21 cellular contexts compared by ENCODE assay signal in the genomic region with DNA sequence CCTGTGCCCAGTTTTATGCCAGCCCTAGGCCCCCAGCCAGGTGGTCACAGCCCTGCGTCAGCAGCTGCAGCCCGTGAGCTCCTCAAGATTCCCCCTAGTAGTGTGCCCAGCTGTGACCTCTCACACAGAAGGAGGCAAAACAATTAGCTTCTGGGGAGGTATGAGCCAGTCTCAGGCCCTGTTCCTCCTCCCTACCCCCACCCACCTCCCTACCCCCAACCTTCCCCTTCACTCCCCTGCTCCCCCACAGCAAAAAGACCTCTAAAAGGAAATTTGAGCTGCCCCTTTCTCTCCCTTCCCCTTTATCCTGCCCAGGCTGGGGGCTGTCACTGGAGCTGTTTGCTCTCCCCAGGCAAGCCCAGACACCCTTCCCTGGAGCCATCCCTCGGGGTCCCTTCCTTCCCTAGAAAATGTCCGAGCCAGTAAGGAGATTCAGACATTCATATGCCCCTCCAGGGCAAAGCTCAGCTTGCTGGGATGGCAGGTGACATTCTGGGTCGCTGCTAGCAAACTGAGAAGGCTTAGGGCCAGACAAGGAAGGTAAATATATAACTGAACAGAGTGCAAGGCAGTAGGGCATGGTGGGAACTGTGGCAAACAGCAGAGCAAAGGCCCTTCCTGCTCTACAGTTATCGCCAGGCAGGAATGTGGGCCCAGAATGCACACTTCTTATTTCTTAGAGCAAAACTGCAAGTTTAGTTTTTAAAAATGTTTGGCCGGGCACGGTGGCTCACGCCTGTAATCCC.
A peak's percentile ranks its signal among the peaks of the same experiment; 100 is the strongest.
DNase-seq lines count a peak whose midpoint lies in the region; TF ChIP-seq lines count a peak whose summit lies in the region.
"Had no signal": no experiment of that assay in that cellular context is flagged by ENCODE, and none has a peak within 500 bp of the region (broad histone marks: within the 10 kb centered on the region; RNA-seq: fewer than 3 reads in every experiment).

No MANE protein-coding gene starts in this region.

- no peak overlapping the region for H3K27ac ChIP-seq in H9 (ENCODE audit: insufficient read length, low read depth, low read length)
- no peak overlapping the region for H3K27ac ChIP-seq in caudate nucleus (ENCODE audit: low read depth, low read length)
- H3K27ac ChIP-seq: breast epithelium, C4-2B, coronary artery, WERI-Rb-1 had no signal

- TF ChIP-seq CTCF in H9 (conservative IDR thresholded peaks at IDR 0.05): no peak
- no peak for TF ChIP-seq CTCF in osteocyte (IDR thresholded peaks at IDR 0.05)

- no peak overlapping the region for H2BK20ac ChIP-seq in H9 (ENCODE audit: low read depth, low read length, poor library complexity, severe bottlenecking)

- no peak overlapping the region for H2BK120ac ChIP-seq in H9 (ENCODE audit: low read depth, low read length, poor library complexity, severe bottlenecking)

- H3K9ac ChIP-seq in H9 (ENCODE audit: extremely low read depth, insufficient read length, low read length): no peak overlapping the region

- peaks cover 2% of the 10 kb centered on the region for H3K23me2 ChIP-seq in H9 (ENCODE audit: insufficient read length, low read depth, low read length, poor library complexity, severe bottlenecking)

- H3K4me3 Mint-ChIP-seq in H9 (no peak overlapping the region), osteocyte (ENCODE audit: unreplicated experiment) (no peak overlapping the region)
- H3K4me3 Mint-ChIP-seq: memory B cell; naive thymus-derived CD4-positive, alpha-beta T cell had no signal

- no peak overlapping the region for H3K4ac ChIP-seq in H9 (ENCODE audit: low read depth, low read length)

- H3K36me3 Mint-ChIP-seq in H9 (ENCODE audit: insufficient read depth in 1 of 3, low read depth in 3 of 3) (peaks cover 0 to 3% (median 2%) of the 10 kb centered on the region in 3 experiments; a peak in 2 of 7 replicates), osteocyte (ENCODE audit: unreplicated experiment) (peaks cover 2% of the 10 kb centered on the region)
- H3K36me3 Mint-ChIP-seq: memory B cell had no signal

- WGBS in H9 (ENCODE audit: extremely low coverage, insufficient read length, low lambda C conversion rate): no CpG with 5 or more reads among the region's 9 CpGs

- H3K79me2 ChIP-seq in H9 (ENCODE audit: insufficient read depth, low read length): no peaks in the 10 kb centered on the region

- no peaks in the 10 kb centered on the region for H3K9me3 ChIP-seq in H9 (ENCODE audit: control insufficient read depth, low read depth, low read length)
- H3K9me3 ChIP-seq: breast epithelium, MG63 had no signal

- DNase-seq in H9: no peak
- peak; percentile 56 to 80 for DNase-seq in NCI-H524 (lab: John Stamatoyannopoulos, UW)
- peak; percentile 84 for DNase-seq in left kidney (ENCODE audit: low read depth, low spot score)
- DNase-seq in osteocyte (ENCODE audit: extremely low spot score, unreplicated experiment): no peak
- no peak for DNase-seq in caudate nucleus (lab: John Stamatoyannopoulos, UW)
- DNase-seq in D341Med (ENCODE audit: low spot score): no peak
- DNase-seq in NOMO-1 treated with dmso at 0.1 percent for 144 hours (lab: John Stamatoyannopoulos, UW; ENCODE audit: unreplicated experiment): no peak
- DNase-seq: activated CD4-positive, alpha-beta T cell treated with anti-CD3 and anti-CD28 coated beads, Interleukin-2, amount 50 U/mL, for 4 hours; activated gamma-delta T cell; HCEC 1CT; kidney glomerular epithelial cell; MG63; naive thymus-derived CD4-positive, alpha-beta T cell; NCI-H1694; NCI-H446 treated with DMSO at 0.1 percent for 48 hours; NK-92 treated with Interleukin-12 subunit alpha and Interleukin-12 subunit beta, amount 100 ng/mL, for 24 hours; WERI-Rb-1 had no signal

- H3K4me1 ChIP-seq in H9 (ENCODE audit: insufficient read depth, low read length): no peaks in the 10 kb centered on the region
- H3K4me1 ChIP-seq: breast epithelium had no signal

- H3K56ac ChIP-seq in H9 (ENCODE audit: insufficient read length, low read depth, low read length): no peak overlapping the region

- H3T11ph ChIP-seq in H9 (ENCODE audit: low read length): no peak overlapping the region

- H4K5ac ChIP-seq in H9 (ENCODE audit: insufficient read length, low read depth, low read length): no peak overlapping the region

- no peak overlapping the region for H4K8ac ChIP-seq in H9 (replicated peaks; ENCODE audit: insufficient read length, low read depth, low read length)

- no peak overlapping the region for H2AFZ ChIP-seq in H9 (ENCODE audit: low read length)

- no peak overlapping the region for H2BK12ac ChIP-seq in H9 (ENCODE audit: insufficient read length, low read depth, low read length)

- H4K20me1 ChIP-seq in H9 (ENCODE audit: control insufficient read depth, insufficient read depth, insufficient read length): no peaks in the 10 kb centered on the region

- peaks cover 2 to 8% of the 10 kb centered on the region in 2 experiments; a peak in 4 of 5 replicates for H3K9me3 Mint-ChIP-seq in H9
- H3K9me3 Mint-ChIP-seq in osteocyte (ENCODE audit: unreplicated experiment): no peaks in the 10 kb centered on the region

- H2BK15ac ChIP-seq in H9 (ENCODE audit: low read depth, low read length): no peak overlapping the region

- no peaks in the 10 kb centered on the region for H3K27me3 ChIP-seq in H9 (ENCODE audit: insufficient read depth, low read length)
- H3K27me3 ChIP-seq: breast epithelium, MG63 had no signal

- H3K4me1 Mint-ChIP-seq in H9: peaks cover 10 to 19% of the 10 kb centered on the region in 2 experiments
- H3K4me1 Mint-ChIP-seq in osteocyte (ENCODE audit: unreplicated experiment): peaks cover 33% of the 10 kb centered on the region
- H3K4me1 Mint-ChIP-seq: memory B cell; naive thymus-derived CD4-positive, alpha-beta T cell had no signal

- no peaks in the 10 kb centered on the region for H3K79me1 ChIP-seq in H9 (ENCODE audit: insufficient read depth, low read depth, low read length, poor library complexity, severe bottlenecking)

- H2BK5ac ChIP-seq in H9 (ENCODE audit: insufficient read length, low read length): no peak overlapping the region

- H3K27ac Mint-ChIP-seq in H9: peak overlapping the region in 2 of 3 experiments; percentile 8 to 21; a peak in 3 of 7 replicates
- peak overlapping the region; percentile 47 for H3K27ac Mint-ChIP-seq in osteocyte (ENCODE audit: unreplicated experiment)
- H3K27ac Mint-ChIP-seq: memory B cell; naive thymus-derived CD4-positive, alpha-beta T cell had no signal

- H2AK5ac ChIP-seq in H9 (ENCODE audit: insufficient read length, low read length): no peak overlapping the region

- no peak overlapping the region for H4K91ac ChIP-seq in H9 (ENCODE audit: insufficient read length, low read depth, low read length)

- H3K18ac ChIP-seq in H9 (ENCODE audit: insufficient read length, low read depth, low read length): no peak overlapping the region

- no peak overlapping the region for H3K23ac ChIP-seq in H9 (ENCODE audit: insufficient read length, low read depth, low read length)

- H3K27me3 Mint-ChIP-seq in H9 (ENCODE audit: low read depth) (peaks cover 85% of the 10 kb centered on the region), osteocyte (ENCODE audit: unreplicated experiment) (no peaks in the 10 kb centered on the region)
- H3K27me3 Mint-ChIP-seq: memory B cell had no signal

- H3K14ac ChIP-seq in H9 (ENCODE audit: insufficient read depth, low read length): no peak overlapping the region

- no peak overlapping the region for H3K4me2 ChIP-seq in H9 (ENCODE audit: insufficient read depth, insufficient read length, low read length)

Comparison
In these comparisons a context has a peak if more than half of its experiments do, and no peak if none do; other contexts are left out.
1. DNase-seq: peak in NCI-H524 (2 of 2) and left kidney (single experiment); none in H9 (single experiment), osteocyte (single experiment), caudate nucleus (0 of 61), D341Med (single experiment) and NOMO-1 treated with dmso at 0.1 percent for 144 hours (single experiment).